In genomic region chr1:225474986-225475820, GRCh38 we compare ENCODE assay signal across 8 cellular contexts. TPM values are rescaled to one million over a fixed set of nuclear protein-coding genes. Genes with fewer than 3 reads are reported as not detected.
A peak's percentile ranks its signal among the peaks of the same experiment; 100 is the strongest.
DNase-seq lines count a peak whose midpoint lies in the region; ATAC-seq and TF ChIP-seq lines count a peak whose summit lies in the region.

No MANE protein-coding gene starts in this region.

- H3K4me3 Mint-ChIP-seq in activated CD4-positive, alpha-beta T cell treated with anti-CD3 and anti-CD28 coated beads for 36 hours, result no peak overlapping the region

- CTCF ChIA-PET in AG04449 (lab: Yijun Ruan, JAX), result interaction anchor here (0.5 to 14.9 kb wide), 75 partner anchors 10 to 559 kb away, joined by 3 to 332 read pairs (median 5); partner anchors contain the start of genes EPHX1, PYCR2, SRP9 and TMEM63A
- CTCF ChIA-PET in activated CD4-positive, alpha-beta T cell treated with anti-CD3 and anti-CD28 coated beads for 36 hours (lab: Charles Lee), result interaction anchor here (0.6 to 2.4 kb wide), 51 partner anchors 8 to 516 kb away, joined by 3 to 15 read pairs (median 4); partner anchors contain the start of genes LBR, PYCR2 and SRP9

- no peaks in the 10 kb centered on the region for H3K9me3 Mint-ChIP-seq in activated CD4-positive, alpha-beta T cell treated with anti-CD3 and anti-CD28 coated beads for 36 hours (ENCODE audit: low read depth)

- no peak overlapping the region for H3K27ac Mint-ChIP-seq in activated CD4-positive, alpha-beta T cell treated with anti-CD3 and anti-CD28 coated beads for 36 hours

- TF ChIP-seq CTCF in AG04449 (IDR thresholded peaks at IDR 0.05; ENCODE audit: insufficient read depth, low read length, missing control alignments) (peak; percentile 100), choroid plexus epithelial cell (conservative IDR thresholded peaks at IDR 0.05; ENCODE audit: low read depth, low read length) (peak; percentile 84)

- POLR2A ChIA-PET in AG04449 (lab: Yijun Ruan, JAX), result no interaction called here
- POLR2A ChIA-PET in activated CD4-positive, alpha-beta T cell treated with anti-CD3 and anti-CD28 coated beads for 36 hours (lab: Charles Lee), result no interaction called here

- intact Hi-C loops in activated CD4-positive, alpha-beta T cell treated with anti-CD3 and anti-CD28 coated beads for 36 hours (cut with DNase I, micrococcal nuclease), result loop anchor here (1.0 to 10.0 kb wide), 13 partner anchors 79 to 720 kb away; partner anchors contain the start of genes SRP9 (in 2 of the 2) and ENAH (in 1 of the 2)

- ATAC-seq in GM18858 (IDR thresholded peaks at IDR 0.05; ENCODE audit: unreplicated experiment) (peak; percentile 76), HG03060 (IDR thresholded peaks at IDR 0.05; ENCODE audit: low read depth, unreplicated experiment) (peak; percentile 53), left lobe of liver (peak; percentile 100)
- peak; percentile 70 for ATAC-seq in activated CD4-positive, alpha-beta T cell treated with anti-CD3 and anti-CD28 coated beads for 36 hours

- H3K4me1 Mint-ChIP-seq in activated CD4-positive, alpha-beta T cell treated with anti-CD3 and anti-CD28 coated beads for 36 hours, result peaks cover 41% of the 10 kb centered on the region

- no peak overlapping the region; the same call in 1 of the 2 replicates for H3K4me3 ChIP-seq in AG04449 (ENCODE audit: low read depth, low read length)
- H3K4me3 ChIP-seq in choroid plexus epithelial cell (ENCODE audit: low read depth, low read length), result peak overlapping the region; percentile 29

- H3K27me3 Mint-ChIP-seq in activated CD4-positive, alpha-beta T cell treated with anti-CD3 and anti-CD28 coated beads for 36 hours, result no peaks in the 10 kb centered on the region

- H3K36me3 Mint-ChIP-seq in activated CD4-positive, alpha-beta T cell treated with anti-CD3 and anti-CD28 coated beads for 36 hours (ENCODE audit: low read depth), result no peaks in the 10 kb centered on the region

- no peak for DNase-seq in AG04449 (ENCODE audit: low read depth, low spot score)
- peak; percentile 59 for DNase-seq in NCI-H2171 (lab: John Stamatoyannopoulos, UW)
- peak; percentile 80 for DNase-seq in activated CD4-positive, alpha-beta T cell treated with anti-CD3 and anti-CD28 coated beads for 36 hours
- peak; percentile 74 for DNase-seq in choroid plexus epithelial cell (ENCODE audit: low read depth)
- DNase-seq in left lobe of liver (ENCODE audit: low spot score), result peak; percentile 81
- DNase-seq in stimulated activated CD4-positive, alpha-beta T cell treated with anti-CD3 and anti-CD28 coated beads, Interleukin-4, amount 100 ng/mL, for 1 hour, result peak; percentile 66

RNA-seq across cellular contexts. Expression of gene LBR, which starts 47.4 kb away (rescaled TPM):
- 100 to 1,000 TPM; 136 to 194 TPM for total RNA-seq in activated CD4-positive, alpha-beta T cell treated with anti-CD3 and anti-CD28 coated beads for 36 hours
- 22.1 TPM for total RNA-seq in left lobe of liver
